In genomic region chrX:13383907-13384306, GRCh38 we compare ENCODE assay signal across 25 cellular contexts.
DNase-seq lines count a peak whose midpoint lies in the region; ATAC-seq and TF ChIP-seq lines count a peak whose summit lies in the region.
"Had no signal": no experiment of that assay in that cellular context is flagged by ENCODE, and none has a peak within 500 bp of the region (broad histone marks: within the 10 kb centered on the region; RNA-seq: fewer than 3 reads in every experiment).

No MANE protein-coding gene starts in this region.

- no peaks in the 10 kb centered on the region for H3K9me3 ChIP-seq in OCI-LY3 (ENCODE audit: insufficient read depth, low read length)
- no peaks in the 10 kb centered on the region for H3K9me3 ChIP-seq in effector memory CD4-positive, alpha-beta T cell (ENCODE audit: control insufficient read depth, low read length)
- H3K9me3 ChIP-seq: body of pancreas, neutrophil had no signal

- H3K27me3 ChIP-seq in OCI-LY3 (ENCODE audit: low read depth, low read length), result no peaks in the 10 kb centered on the region
- H3K27me3 ChIP-seq in effector memory CD4-positive, alpha-beta T cell (replicated peaks; ENCODE audit: control insufficient read depth, insufficient read depth, low read length, poor library complexity, severe bottlenecking), result no peaks in the 10 kb centered on the region
- H3K27me3 ChIP-seq: body of pancreas, neutrophil, SJCRH30 had no signal

- no peaks in the 10 kb centered on the region for H3K79me2 ChIP-seq in OCI-LY3 (ENCODE audit: low read length)

- peak; percentile 24 for DNase-seq in GM12864 (ENCODE audit: low read depth)
- DNase-seq in memory B cell (ENCODE audit: low spot score in 2 of 2), result peak in 1 of 2 donors; percentile 4
- DNase-seq in OCI-M2 (lab: John Stamatoyannopoulos, UW; ENCODE audit: unreplicated experiment), result no peak
- no peak for DNase-seq in effector memory CD4-positive, alpha-beta T cell
- no peak for DNase-seq in COLO668 (lab: John Stamatoyannopoulos, UW; ENCODE audit: unreplicated experiment)
- DNase-seq in GM20000 (ENCODE audit: low spot score), result no peak
- DNase-seq: activated effector memory CD4-positive, alpha-beta T cell treated with anti-CD3 and anti-CD28 coated beads, Interleukin-2, amount 50 U/mL, for 16 hours; activated naive CD8-positive, alpha-beta T cell treated with anti-CD3 and anti-CD28 coated beads, Interleukin-2, amount 50 U/mL, for 24 hours; body of pancreas; effector CD8-positive, alpha-beta T cell; foreskin melanocyte; GM23248; NCI-H146; NCI-H2171; NCI-H69; SJCRH30; stimulated activated CD4-positive, alpha-beta T cell treated with anti-CD3 and anti-CD28 coated beads, Interleukin-1b, Interleukin-23, amount 100 ng/mL, for 48 hours; T-helper 17 cell had no signal

- peaks cover 9% of the 10 kb centered on the region for H3K4me1 ChIP-seq in OCI-LY3 (ENCODE audit: low read length)
- no peaks in the 10 kb centered on the region for H3K4me1 ChIP-seq in effector memory CD4-positive, alpha-beta T cell (ENCODE audit: control insufficient read depth, insufficient read depth, low read length, poor library complexity, severe bottlenecking)
- H3K4me1 ChIP-seq: body of pancreas had no signal

- TF ChIP-seq CTCF in GM12864 (IDR thresholded peaks at IDR 0.05; ENCODE audit: low read depth, low read length, missing control alignments) (no peak), OCI-LY3 (IDR thresholded peaks at IDR 0.05; ENCODE audit: low read depth, low read length) (no peak), GM20000 (IDR thresholded peaks at IDR 0.05; ENCODE audit: extremely low read depth, missing control alignments) (no peak)

- no peak overlapping the region for H3K9ac ChIP-seq in OCI-LY3 (ENCODE audit: low read length)
- H3K9ac ChIP-seq: GM23248 had no signal

- ATAC-seq in GM19468 (IDR thresholded peaks at IDR 0.05; ENCODE audit: extremely low read depth, unreplicated experiment) (peak; percentile 41), memory B cell (ENCODE audit: low read depth) (peak; percentile 78)
- ATAC-seq: activated naive CD8-positive, alpha-beta T cell treated with anti-CD3 and anti-CD28 coated beads, Interleukin-2, amount 50 U/mL, for 24 hours; body of pancreas; esophagus mucosa; T-helper 17 cell had no signal

- H3K27me3 Mint-ChIP-seq in memory B cell, result no peaks in the 10 kb centered on the region
- H3K27me3 Mint-ChIP-seq: activated naive CD8-positive, alpha-beta T cell treated with anti-CD3 and anti-CD28 coated beads, Interleukin-2, amount 50 U/mL, for 24 hours; T-helper 17 cell had no signal

- H3K4me2 ChIP-seq in OCI-LY3 (ENCODE audit: low read length), result peak overlapping the region; percentile 11; the same call in 1 of the 2 replicates

- H3K4me3 Mint-ChIP-seq in memory B cell, result peak overlapping the region; percentile 3
- H3K4me3 Mint-ChIP-seq: activated naive CD8-positive, alpha-beta T cell treated with anti-CD3 and anti-CD28 coated beads, Interleukin-2, amount 50 U/mL, for 24 hours; CD14-positive monocyte; T-helper 17 cell had no signal

- peak overlapping the region; percentile 69; the same call in 1 of the 2 replicates for H2AFZ ChIP-seq in OCI-LY3 (ENCODE audit: low read depth, low read length)
- H2AFZ ChIP-seq: GM23248 had no signal

- peak overlapping the region; percentile 22; the same call in 1 of the 2 replicates for H3K27ac ChIP-seq in OCI-LY3 (ENCODE audit: low read length)
- no peak overlapping the region for H3K27ac ChIP-seq in effector memory CD4-positive, alpha-beta T cell (ENCODE audit: insufficient read depth, low read length, poor library complexity, severe bottlenecking)
- H3K27ac ChIP-seq: body of pancreas, GM23248, HL-60, neutrophil, SJCRH30, skin epidermis had no signal

- no peaks in the 10 kb centered on the region for H3K36me3 ChIP-seq in OCI-LY3 (replicated peaks; ENCODE audit: low read depth, low read length)
- no peaks in the 10 kb centered on the region for H3K36me3 ChIP-seq in effector memory CD4-positive, alpha-beta T cell (ENCODE audit: control insufficient read depth, insufficient read depth, low read length)
- H3K36me3 ChIP-seq: neutrophil, SJCRH30 had no signal

- H3K27ac Mint-ChIP-seq in memory B cell, result peak overlapping the region; percentile 82
- H3K27ac Mint-ChIP-seq: activated naive CD8-positive, alpha-beta T cell treated with anti-CD3 and anti-CD28 coated beads, Interleukin-2, amount 50 U/mL, for 24 hours; CD14-positive monocyte; T-helper 17 cell had no signal

- peaks cover 3% of the 10 kb centered on the region for H3K4me1 Mint-ChIP-seq in memory B cell
- H3K4me1 Mint-ChIP-seq: CD14-positive monocyte, T-helper 17 cell had no signal

- no peaks in the 10 kb centered on the region for H3K36me3 Mint-ChIP-seq in memory B cell
- H3K36me3 Mint-ChIP-seq: CD14-positive monocyte had no signal

- H3K9me3 Mint-ChIP-seq in memory B cell, result no peaks in the 10 kb centered on the region

- H3K4me3 ChIP-seq in GM12864 (ENCODE audit: low read depth, low read length) (no peak overlapping the region), OCI-LY3 (ENCODE audit: low read length) (no peak overlapping the region)
- no peak overlapping the region for H3K4me3 ChIP-seq in effector memory CD4-positive, alpha-beta T cell (ENCODE audit: insufficient read depth, low read depth, low read length, poor library complexity, severe bottlenecking)
- H3K4me3 ChIP-seq: body of pancreas, GM23248, SJCRH30, skin epidermis had no signal

- no peaks in the 10 kb centered on the region for H4K20me1 ChIP-seq in OCI-LY3 (ENCODE audit: insufficient read depth, low read length)
